ENCODE assay signal across 9 cellular contexts in the genomic region with DNA sequence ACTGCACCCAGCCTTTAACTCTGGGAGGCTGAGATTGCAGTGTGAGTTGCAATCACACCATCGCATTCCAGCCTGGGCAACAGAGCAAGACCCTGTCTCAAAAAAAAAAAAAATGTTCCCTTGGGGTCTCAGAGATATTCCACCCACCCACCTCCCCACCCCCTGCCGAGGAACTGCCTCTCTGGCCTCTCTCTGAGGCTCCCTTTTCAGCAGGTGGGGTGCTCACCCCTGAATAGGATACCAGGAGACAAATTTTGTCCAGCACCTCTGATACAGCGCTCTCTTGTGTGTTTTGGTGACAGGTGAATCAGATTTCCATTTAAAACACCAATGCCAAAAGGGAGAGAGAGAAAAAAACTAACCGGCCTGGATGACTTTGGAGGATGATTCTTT.
DNase-seq lines count a peak whose midpoint lies in the region; ATAC-seq lines count a peak whose summit lies in the region.
"Had no signal": no experiment of that assay in that cellular context is flagged by ENCODE, and none has a peak within 500 bp of the region (broad histone marks: within the 10 kb centered on the region; RNA-seq: fewer than 3 reads in every experiment).

No MANE protein-coding gene starts in this region.

- H3K56ac ChIP-seq in mesendoderm (ENCODE audit: low read length): no peak overlapping the region

- no peak for DNase-seq in GM23248
- DNase-seq in SJCRH30: no peak
- no peak for DNase-seq in mesendoderm
- no peak for DNase-seq in NCI-H2107 treated with DMSO at 0.1 percent for 48 hours (lab: John Stamatoyannopoulos, UW; ENCODE audit: unreplicated experiment)
- no peak for DNase-seq in GOT3 (lab: John Stamatoyannopoulos, UW)
- no peak for DNase-seq in superior temporal gyrus (ENCODE audit: extremely low spot score)
- no peak for DNase-seq in NCI-H524 treated with DMSO at 0.1 percent for 48 hours (lab: John Stamatoyannopoulos, UW)

- no peaks in the 10 kb centered on the region for H4K20me1 ChIP-seq in GM23248 (ENCODE audit: insufficient read depth)

- H3K9me2 ChIP-seq in GM23248 (ENCODE audit: insufficient read depth): no peaks in the 10 kb centered on the region

- H3K27me3 ChIP-seq in GM23248 (replicated peaks; ENCODE audit: insufficient read depth): no peaks in the 10 kb centered on the region
- no peaks in the 10 kb centered on the region for H3K27me3 ChIP-seq in SJCRH30
- no peaks in the 10 kb centered on the region for H3K27me3 ChIP-seq in mesendoderm (ENCODE audit: insufficient read depth, low read length, poor library complexity)

- H3K4me2 ChIP-seq in GM23248 (ENCODE audit: unreplicated experiment): peak overlapping the region; percentile 68
- H3K4me2 ChIP-seq in mesendoderm (ENCODE audit: low read length): no peak overlapping the region

- H2BK120ac ChIP-seq in mesendoderm (ENCODE audit: low read depth, low read length): no peak overlapping the region

- no peak overlapping the region for H2AK5ac ChIP-seq in mesendoderm (ENCODE audit: low read length)

- H2BK15ac ChIP-seq in mesendoderm (replicated peaks; ENCODE audit: low read depth): peak overlapping the region; percentile 79

- H3K9ac ChIP-seq in GM23248 (peak overlapping the region; percentile 84), mesendoderm (ENCODE audit: low read length) (no peak overlapping the region)

- no peaks in the 10 kb centered on the region for H3K79me2 ChIP-seq in GM23248 (ENCODE audit: insufficient read depth)
- no peaks in the 10 kb centered on the region for H3K79me2 ChIP-seq in mesendoderm (ENCODE audit: control insufficient read depth, insufficient read depth, low read length)

- in situ Hi-C loops in GM23248 (cut with MboI): no loop called here

- H3K27ac ChIP-seq in GM23248: peak overlapping the region; percentile 96
- H3K27ac ChIP-seq in SJCRH30: peak overlapping the region; percentile 34
- H3K27ac ChIP-seq in mesendoderm (ENCODE audit: low read depth, low read length): no peak overlapping the region
- H3K27ac ChIP-seq: VCaP had no signal

- H3K4me1 ChIP-seq in GM23248 (ENCODE audit: insufficient read depth) (peaks cover 19% of the 10 kb centered on the region), SJCRH30 (peaks cover 5% of the 10 kb centered on the region), mesendoderm (ENCODE audit: control insufficient read depth, low read depth, low read length) (peaks cover 9% of the 10 kb centered on the region)

- no peaks in the 10 kb centered on the region for H3K36me3 ChIP-seq in GM23248 (ENCODE audit: low read depth)
- no peaks in the 10 kb centered on the region for H3K36me3 ChIP-seq in SJCRH30
- H3K36me3 ChIP-seq in mesendoderm (ENCODE audit: control insufficient read depth, insufficient read depth, low read length): no peaks in the 10 kb centered on the region

- no peak overlapping the region for H4K8ac ChIP-seq in mesendoderm (ENCODE audit: low read depth, low read length)

- no peaks in the 10 kb centered on the region for H3K9me3 ChIP-seq in GM23248 (ENCODE audit: low read depth)
- peaks cover 5% of the 10 kb centered on the region for H3K9me3 ChIP-seq in SJCRH30 (replicated peaks)

- no peak overlapping the region for H3K23ac ChIP-seq in mesendoderm (ENCODE audit: low read length)

- peak overlapping the region; percentile 40 for H3K18ac ChIP-seq in mesendoderm (ENCODE audit: low read length)

- no peak overlapping the region for H4K5ac ChIP-seq in mesendoderm (ENCODE audit: low read length)

- ATAC-seq in GM18499 (IDR thresholded peaks at IDR 0.05; ENCODE audit: insufficient read depth, unreplicated experiment): peak; percentile 2

- peak overlapping the region; percentile 42 for H2AFZ ChIP-seq in GM23248

- H3K4me3 ChIP-seq in GM23248 (peak overlapping the region; percentile 49), SJCRH30 (0 out of 2 replicates have a peak overlapping the region, but pooled peaks have one; percentile 4), mesendoderm (ENCODE audit: low read length) (no peak overlapping the region)

- 21 to 34% methylated on average over 3 to 4 of the region's 4 CpGs for WGBS in GM23248 (ENCODE audit: low coverage in 1 of 2, low lambda C conversion rate in 2 of 2, missing lambda C conversion rate in 2 of 2), 2 experiments
- no CpG with 5 or more reads among the region's 4 CpGs for WGBS in mesendoderm (ENCODE audit: extremely low coverage, insufficient coverage, low lambda C conversion rate)

- H2BK5ac ChIP-seq in mesendoderm (ENCODE audit: low read length): no peak overlapping the region

- no peaks in the 10 kb centered on the region for H3K79me1 ChIP-seq in mesendoderm (ENCODE audit: low read length)

- H3F3A ChIP-seq in GM23248 (ENCODE audit: insufficient read depth): peaks cover 21% of the 10 kb centered on the region

- H3K4ac ChIP-seq in mesendoderm (ENCODE audit: low read depth, low read length): no peak overlapping the region
